In the genomic region with DNA sequence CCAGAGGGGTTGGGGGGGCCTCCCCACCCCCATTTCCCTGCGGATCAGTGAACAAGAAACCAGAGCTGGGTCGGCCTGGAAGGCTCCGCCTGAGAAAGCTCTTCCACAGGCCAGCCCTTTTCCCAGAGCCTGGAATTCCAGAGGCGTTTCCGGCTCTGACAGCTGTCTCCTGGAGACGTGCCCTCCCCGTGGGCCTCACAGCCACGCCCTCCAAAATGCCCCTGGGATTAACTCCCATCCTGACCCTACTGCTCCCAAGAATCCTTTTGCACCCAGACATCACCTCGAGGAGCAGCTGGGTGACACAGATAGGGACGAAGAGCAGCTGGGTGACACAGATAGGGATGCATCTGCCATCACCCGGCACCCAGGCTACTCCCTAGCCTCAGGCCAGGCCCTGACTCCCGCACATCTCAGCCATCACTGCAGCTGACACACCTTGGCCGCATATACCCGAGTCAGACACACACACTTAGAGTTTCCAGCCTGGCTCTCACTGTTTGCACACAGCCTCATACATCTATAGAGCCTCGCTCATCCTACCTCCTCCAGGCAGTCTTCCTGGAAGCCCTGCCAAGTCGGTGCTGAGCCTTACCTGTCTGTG, we compare ENCODE assay signal across 10 cellular contexts. TPM values are rescaled to one million over a fixed set of nuclear protein-coding genes. Genes with fewer than 3 reads are reported as not detected.
DNase-seq lines count a peak whose midpoint lies in the region; ATAC-seq and TF ChIP-seq lines count a peak whose summit lies in the region.
"Had no signal": no experiment of that assay in that cellular context is flagged by ENCODE, and none has a peak within 500 bp of the region (broad histone marks: within the 10 kb centered on the region; RNA-seq: fewer than 3 reads in every experiment).

No MANE protein-coding gene starts in this region.

- peak overlapping the region; percentile 55 for H3K9ac ChIP-seq in IMR-90 (ENCODE audit: low read depth, low read length)

- no peak for TF ChIP-seq POLR2A in IMR-90 (IDR thresholded peaks at IDR 0.05; ENCODE audit: low read depth, low read length)

- H2BK20ac ChIP-seq in IMR-90 (ENCODE audit: low read depth, low read length): peak overlapping the region; percentile 75; the same call in 1 of the 2 replicates

- 21% methylated on average over 5 of the region's 16 CpGs; no CpG with 5 or more reads in 1 of the 2 experiments for WGBS in IMR-90 (ENCODE audit: extremely low coverage in 2 of 2, insufficient read length in 1 of 2), 2 experiments

- H3K27me3 Mint-ChIP-seq in CD8-positive, alpha-beta memory T cell: peaks cover 18 to 44% of the 10 kb centered on the region in 2 donors

- H3K4me1 Mint-ChIP-seq in CD8-positive, alpha-beta memory T cell: peaks cover 0 to 3% (median 0%) of the 10 kb centered on the region in 3 donors

- H2AK9ac ChIP-seq in IMR-90 (replicated peaks; ENCODE audit: low read depth, low read length, poor library complexity): peak overlapping the region; percentile 96

- in situ Hi-C loops in IMR-90 (cut with MboI; ENCODE audit: low sequenced_read_pairs): no loop called here

- H3K4me3 ChIP-seq in IMR-90 (ENCODE audit: insufficient read depth, low read depth, low read length) (no peak overlapping the region), coronary artery (peak overlapping the region; percentile 4)
- H3K4me3 ChIP-seq in CD8-positive, alpha-beta memory T cell (ENCODE audit: low read length): no peak overlapping the region

- peak overlapping the region; percentile 59 for H3K18ac ChIP-seq in IMR-90 (ENCODE audit: low read depth, low read length)

- CTCF ChIA-PET in IMR-90 (lab: Yijun Ruan, JAX): interaction anchor here (1.4 kb wide), 1 partner anchor 40 kb away, joined by 5 read pairs; no protein-coding TSS in a partner anchor
- CTCF ChIA-PET in CD8-positive, alpha-beta memory T cell (lab: Charles Lee): interaction anchor here (0.7 to 16.7 kb wide), 3 partner anchors 12 to 40 kb away, joined by 3 to 315 read pairs (median 22); a partner anchor contains a TSS

- H4K8ac ChIP-seq in IMR-90 (ENCODE audit: low read depth in 2 of 2, low read length in 2 of 2): peak overlapping the region; percentile 74 to 91; a peak in 3 of 4 replicates

- H3K79me1 ChIP-seq in IMR-90 (ENCODE audit: low read depth in 1 of 2, low read length in 2 of 2): peaks cover 0 to 11% of the 10 kb centered on the region in 2 experiments; a peak in 2 of 4 replicates

- H3K27ac ChIP-seq in IMR-90 (ENCODE audit: insufficient read depth, low read length) (peak overlapping the region; percentile 78), coronary artery (peak overlapping the region; percentile 63 to 87), layer of hippocampus (ENCODE audit: low read depth, low read length) (peak overlapping the region; percentile 52), substantia nigra (ENCODE audit: low read depth, low read length, poor library complexity, severe bottlenecking) (peak overlapping the region; percentile 86)
- H3K27ac ChIP-seq in CD8-positive, alpha-beta memory T cell (ENCODE audit: low read depth, low read length): no peak overlapping the region

- H3K56ac ChIP-seq in IMR-90 (ENCODE audit: extremely low read depth, insufficient read depth, low read length): no peak overlapping the region

- H3K4ac ChIP-seq in IMR-90 (ENCODE audit: low read depth, low read length): peak overlapping the region; percentile 92

- peaks cover 14% of the 10 kb centered on the region for H3K9me1 ChIP-seq in IMR-90 (ENCODE audit: insufficient read depth, low read length)

- POLR2A ChIA-PET in IMR-90 (lab: Charles Lee; ENCODE audit: unreplicated experiment): interaction anchor here (0.9 kb wide), 1 partner anchor 9 kb away, joined by 5 read pairs; no protein-coding TSS in a partner anchor
- POLR2A ChIA-PET in CD8-positive, alpha-beta memory T cell (lab: Charles Lee): no interaction called here

- dilution Hi-C loops in IMR-90 (cut with HindIII; ENCODE audit: low sequenced_read_pairs, unreplicated experiment): no loop called here

- H3K27me3 ChIP-seq in IMR-90 (ENCODE audit: control insufficient read depth, insufficient read depth, low read length) (no peaks in the 10 kb centered on the region), layer of hippocampus (ENCODE audit: control insufficient read depth, insufficient read depth, low read length) (no peaks in the 10 kb centered on the region)
- no peaks in the 10 kb centered on the region for H3K27me3 ChIP-seq in CD8-positive, alpha-beta memory T cell (ENCODE audit: insufficient read depth, low read length, poor library complexity, severe bottlenecking)

- peak overlapping the region; percentile 74 for H4K5ac ChIP-seq in IMR-90 (ENCODE audit: low read depth, low read length)

- H4K20me1 ChIP-seq in IMR-90 (ENCODE audit: insufficient read depth, low read length): no peaks in the 10 kb centered on the region

- H2AFZ ChIP-seq in IMR-90 (replicated peaks; ENCODE audit: low read length, poor library complexity): peak overlapping the region; percentile 93

- peaks cover 18% of the 10 kb centered on the region for H3K4me1 ChIP-seq in IMR-90 (ENCODE audit: control insufficient read depth, insufficient read depth, low read length)
- no peaks in the 10 kb centered on the region for H3K4me1 ChIP-seq in CD8-positive, alpha-beta memory T cell (ENCODE audit: insufficient read depth, low read length)

- intact Hi-C loops in IMR-90 (cut with micrococcal nuclease): no loop called here

- peak overlapping the region; percentile 94; the same call in 1 of the 3 replicates for H2BK15ac ChIP-seq in IMR-90 (ENCODE audit: low read depth, low read length)

- peak overlapping the region; percentile 95 for H3K14ac ChIP-seq in IMR-90 (replicated peaks; ENCODE audit: low read depth, low read length)

- H3K9me3 ChIP-seq in IMR-90 (ENCODE audit: control insufficient read depth, insufficient read depth, low read length): no peaks in the 10 kb centered on the region
- no peaks in the 10 kb centered on the region for H3K9me3 ChIP-seq in CD8-positive, alpha-beta memory T cell (ENCODE audit: low read length)

- no peak overlapping the region for H3K4me3 Mint-ChIP-seq in CD8-positive, alpha-beta memory T cell

- H2BK120ac ChIP-seq in IMR-90 (ENCODE audit: low read depth, low read length): peak overlapping the region; percentile 83

- ATAC-seq in IMR-90 (ENCODE audit: low read depth) (peak; percentile 83), GM21529 (IDR thresholded peaks at IDR 0.05; ENCODE audit: unreplicated experiment) (no peak)

- peak overlapping the region; percentile 93 for H4K91ac ChIP-seq in IMR-90 (ENCODE audit: insufficient read depth, low read depth, low read length)

- 0 out of 2 replicates have a peak overlapping the region, but pooled peaks have one; percentile 12 for H3K23ac ChIP-seq in IMR-90 (ENCODE audit: low read depth, low read length)

- H2AK5ac ChIP-seq in IMR-90 (ENCODE audit: low read depth, low read length): peak overlapping the region; percentile 95

- H3K4me2 ChIP-seq in IMR-90 (ENCODE audit: low read depth, low read length): peak overlapping the region; percentile 27; the same call in 1 of the 2 replicates

- no peaks in the 10 kb centered on the region for H3K36me3 Mint-ChIP-seq in CD8-positive, alpha-beta memory T cell

- no peak for TF ChIP-seq RAD21 in IMR-90 (IDR thresholded peaks at IDR 0.05; ENCODE audit: low read length)

- peak; percentile 55 for DNase-seq in IMR-90
- no peak for DNase-seq in coronary artery (ENCODE audit: low spot score)
- no peak for DNase-seq in substantia nigra (lab: John Stamatoyannopoulos, UW)
- no peak for DNase-seq in COLO668 (lab: John Stamatoyannopoulos, UW; ENCODE audit: unreplicated experiment)
- no peak for DNase-seq in GM19240 (ENCODE audit: insufficient read length, low spot score)
- no peak for DNase-seq in CD8-positive, alpha-beta memory T cell
- DNase-seq: hippocampal formation, SIG-M5 had no signal

- H3K27ac Mint-ChIP-seq in CD8-positive, alpha-beta memory T cell: peak overlapping the region in 1 of 8 donors; percentile 62

- TF ChIP-seq CTCF in IMR-90 (conservative IDR thresholded peaks at IDR 0.05; ENCODE audit: low read depth, low read length): no peak
- no peak for TF ChIP-seq CTCF in coronary artery (IDR thresholded peaks at IDR 0.05)

- no peaks in the 10 kb centered on the region for H3K36me3 ChIP-seq in IMR-90 (ENCODE audit: control insufficient read depth, insufficient read depth, low read length)
- no peaks in the 10 kb centered on the region for H3K36me3 ChIP-seq in CD8-positive, alpha-beta memory T cell (ENCODE audit: insufficient read depth, low read length)

- peak overlapping the region; percentile 15 for H2BK5ac ChIP-seq in IMR-90 (ENCODE audit: low read depth, low read length, poor library complexity, severe bottlenecking)

- no TSS peak for BruUV-seq in IMR-90 (replicated peaks; lab: Mats Ljungman, UMichigan)

- no peaks in the 10 kb centered on the region for H3K9me3 Mint-ChIP-seq in CD8-positive, alpha-beta memory T cell

TF ChIP-seq in IMR-90, 13 proteins besides CTCF, POLR2A, EP300 and RAD21:
- TF ChIP-seq MXI1 (IDR thresholded peaks at IDR 0.05; ENCODE audit: borderline replicate concordance, low read depth, low read length): peak; percentile 10; the same call in 1 of the 2 replicates
- TF ChIP-seq BHLHE40 (IDR thresholded peaks at IDR 0.05; ENCODE audit: low read depth, low read length): no peak

RNA-seq across cellular contexts. Expression of a gene that starts 7.6 kb away (rescaled TPM):
- 4.7 and 6.1 TPM in 2 replicates for total RNA-seq in IMR-90 (2012; rRNA removed)
- polyA plus RNA-seq in IMR-90 (2012; rRNA removed): 47.3 and 59.2 TPM in 2 replicates
- polyA plus RNA-seq in IMR-90 (2012; cell fraction: cytosol; rRNA removed): 34.5 and 61.4 TPM in 2 replicates
- polyA plus RNA-seq in IMR-90 (2012; cell fraction: nucleus; rRNA removed; ENCODE audit: low replicate concordance): 18.1 and 44.7 TPM in 2 replicates
- under 1 TPM; 0.13 to 0.31 TPM for total RNA-seq in CD8-positive, alpha-beta memory T cell
- polyA plus RNA-seq in CD8-positive, alpha-beta memory T cell: not detected

RNA-seq across cellular contexts. Expression of a gene that starts 27.2 kb away (rescaled TPM):
- total RNA-seq in IMR-90 (2012; rRNA removed): not detected in 2 replicates
- polyA plus RNA-seq in IMR-90 (2012; rRNA removed): not detected in 2 replicates
- polyA plus RNA-seq in IMR-90 (2012; cell fraction: cytosol; rRNA removed): not detected in 2 replicates
- polyA plus RNA-seq in IMR-90 (2012; cell fraction: nucleus; rRNA removed; ENCODE audit: low replicate concordance): not detected in 2 replicates
- total RNA-seq in CD8-positive, alpha-beta memory T cell: not detected
- not detected for polyA plus RNA-seq in CD8-positive, alpha-beta memory T cell

RNA-seq across cellular contexts. Expression of a gene that starts 33.4 kb away (rescaled TPM):
- 6.1 TPM in 2 replicates for total RNA-seq in IMR-90 (2012; rRNA removed)
- 18.4 and 19.8 TPM in 2 replicates for polyA plus RNA-seq in IMR-90 (2012; rRNA removed)
- 9.8 and 18.6 TPM in 2 replicates for polyA plus RNA-seq in IMR-90 (2012; cell fraction: cytosol; rRNA removed)
- polyA plus RNA-seq in IMR-90 (2012; cell fraction: nucleus; rRNA removed; ENCODE audit: low replicate concordance): 23.8 and 66.7 TPM in 2 replicates
- total RNA-seq in CD8-positive, alpha-beta memory T cell: under 1 TPM; 0.29 to 0.31 TPM
- 1.0 TPM for polyA plus RNA-seq in CD8-positive, alpha-beta memory T cell

RNA-seq across cellular contexts. Expression of a gene that starts 56.0 kb away (rescaled TPM):
- 17.2 and 19.7 TPM in 2 replicates for total RNA-seq in IMR-90 (2012; rRNA removed)
- polyA plus RNA-seq in IMR-90 (2012; rRNA removed): 48.5 and 50.4 TPM in 2 replicates
- 17.9 and 26.5 TPM in 2 replicates for polyA plus RNA-seq in IMR-90 (2012; cell fraction: cytosol; rRNA removed)
- polyA plus RNA-seq in IMR-90 (2012; cell fraction: nucleus; rRNA removed; ENCODE audit: low replicate concordance): 243 and 309 TPM in 2 replicates
- 10 to 100 TPM; 69.1 to 74.3 TPM for total RNA-seq in CD8-positive, alpha-beta memory T cell
- polyA plus RNA-seq in CD8-positive, alpha-beta memory T cell: 34.9 TPM
